In the genomic region with DNA sequence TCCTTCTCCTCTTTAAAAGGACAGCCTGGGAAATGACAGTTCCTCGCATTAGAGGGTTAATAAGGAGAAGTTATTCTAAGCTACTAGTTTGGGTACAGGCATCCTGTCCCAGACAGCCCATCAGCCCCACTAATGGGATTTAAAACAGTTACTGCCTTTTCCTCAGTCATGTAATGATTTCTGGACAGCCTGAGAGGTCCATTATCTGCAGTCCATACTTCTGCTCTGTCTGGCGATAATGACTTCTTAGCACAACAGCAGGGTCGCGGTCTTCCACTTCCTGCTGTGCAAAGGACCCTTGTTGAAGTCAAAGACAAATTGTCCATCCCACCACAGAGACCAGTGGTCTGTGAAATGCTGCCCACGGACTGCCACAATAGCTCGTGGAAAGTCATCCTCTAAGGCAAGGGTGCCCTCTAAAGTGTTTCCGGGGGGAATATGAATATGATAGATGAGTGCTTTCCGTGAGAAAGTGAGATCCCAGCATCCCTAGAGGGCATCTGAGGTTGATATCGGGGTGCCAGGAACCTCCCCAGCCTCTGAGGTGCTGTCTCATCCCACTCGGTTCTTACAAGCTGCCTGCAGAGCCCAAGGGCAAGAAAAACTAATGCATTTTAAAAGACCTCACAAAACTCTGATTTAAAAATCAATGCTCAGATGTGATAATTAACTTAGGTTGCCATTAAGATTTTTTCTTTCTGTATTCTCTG, we compare ENCODE assay signal across 1 cellular context.
TF ChIP-seq lines count a peak whose summit lies in the region.

No MANE protein-coding gene starts in this region.

TF ChIP-seq in SK-N-SH treated with all-trans-retinoic acid at 6 μM for 48 hours, 23 proteins besides CTCF, POLR2A, EP300 and RAD21 (continued from another document):
- no peak for TF ChIP-seq CREB5 (CRISPR knock-in tag; IDR thresholded peaks at IDR 0.05; ENCODE audit: low read depth)
- TF ChIP-seq RARB (CRISPR knock-in tag; IDR thresholded peaks at IDR 0.05) = no peak
- no peak for TF ChIP-seq PPARA (CRISPR knock-in tag; IDR thresholded peaks at IDR 0.05; ENCODE audit: borderline replicate concordance)
- no peak for TF ChIP-seq PATZ1 (CRISPR knock-in tag; IDR thresholded peaks at IDR 0.05; ENCODE audit: borderline replicate concordance)
- TF ChIP-seq, protein P1, sequence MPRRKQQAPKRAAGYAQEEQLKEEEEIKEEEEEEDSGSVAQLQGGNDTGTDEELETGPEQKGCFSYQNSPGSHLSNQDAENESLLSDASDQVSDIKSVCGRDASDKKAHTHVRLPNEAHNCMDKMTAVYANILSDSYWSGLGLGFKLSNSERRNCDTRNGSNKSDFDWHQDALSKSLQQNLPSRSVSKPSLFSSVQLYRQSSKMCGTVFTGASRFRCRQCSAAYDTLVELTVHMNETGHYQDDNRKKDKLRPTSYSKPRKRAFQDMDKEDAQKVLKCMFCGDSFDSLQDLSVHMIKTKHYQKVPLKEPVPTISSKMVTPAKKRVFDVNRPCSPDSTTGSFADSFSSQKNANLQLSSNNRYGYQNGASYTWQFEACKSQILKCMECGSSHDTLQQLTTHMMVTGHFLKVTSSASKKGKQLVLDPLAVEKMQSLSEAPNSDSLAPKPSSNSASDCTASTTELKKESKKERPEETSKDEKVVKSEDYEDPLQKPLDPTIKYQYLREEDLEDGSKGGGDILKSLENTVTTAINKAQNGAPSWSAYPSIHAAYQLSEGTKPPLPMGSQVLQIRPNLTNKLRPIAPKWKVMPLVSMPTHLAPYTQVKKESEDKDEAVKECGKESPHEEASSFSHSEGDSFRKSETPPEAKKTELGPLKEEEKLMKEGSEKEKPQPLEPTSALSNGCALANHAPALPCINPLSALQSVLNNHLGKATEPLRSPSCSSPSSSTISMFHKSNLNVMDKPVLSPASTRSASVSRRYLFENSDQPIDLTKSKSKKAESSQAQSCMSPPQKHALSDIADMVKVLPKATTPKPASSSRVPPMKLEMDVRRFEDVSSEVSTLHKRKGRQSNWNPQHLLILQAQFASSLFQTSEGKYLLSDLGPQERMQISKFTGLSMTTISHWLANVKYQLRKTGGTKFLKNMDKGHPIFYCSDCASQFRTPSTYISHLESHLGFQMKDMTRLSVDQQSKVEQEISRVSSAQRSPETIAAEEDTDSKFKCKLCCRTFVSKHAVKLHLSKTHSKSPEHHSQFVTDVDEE (CRISPR knock-in tag; IDR thresholded peaks at IDR 0.05) = no peak; the same call in none of the 2 replicates
- no peak for TF ChIP-seq ZC3H10 (CRISPR knock-in tag; IDR thresholded peaks at IDR 0.05)
- TF ChIP-seq SNAI2 (CRISPR knock-in tag; IDR thresholded peaks at IDR 0.05) = no peak
- TF ChIP-seq TCF4 (CRISPR knock-in tag; IDR thresholded peaks at IDR 0.05; ENCODE audit: borderline replicate concordance) = no peak
